In genomic region chr13:73286942-73287341, GRCh38 we compare ENCODE assay signal across 8 cellular contexts.
DNase-seq lines count a peak whose midpoint lies in the region; ATAC-seq, FAIRE-seq and TF ChIP-seq lines count a peak whose summit lies in the region.
"Not testable (repeated sequence)": the region's sequence is repeated elsewhere in the genome, so short reads cannot be mapped to it uniquely, and the experiment has no call there.

No MANE protein-coding gene starts in this region.

- intact Hi-C loops in PC-3 (cut with micrococcal nuclease), result not testable (repeated sequence)

- not testable (repeated sequence) for H4K20me1 ChIP-seq in PC-3 (ENCODE audit: low read length)

- POLR2A ChIA-PET in PC-3 (lab: Charles Lee; ENCODE audit: unreplicated experiment), result not testable (repeated sequence)

- CTCF ChIA-PET in PC-3 (lab: Charles Lee), result not testable (repeated sequence)

- H3K27me3 ChIP-seq in PC-3 (ENCODE audit: low read length); bronchial epithelial cell (ENCODE audit: control insufficient read depth, insufficient read depth, low read length); thymus (ENCODE audit: control insufficient read depth, insufficient read depth): not testable (repeated sequence)

- DNase-seq in NCI-H146 (lab: John Stamatoyannopoulos, UW), result peak; percentile 4
- DNase-seq in NCI-H2196 treated with DMSO at 0.1 percent for 48 hours (lab: John Stamatoyannopoulos, UW; ENCODE audit: unreplicated experiment), result peak; percentile 0
- not testable (repeated sequence) for DNase-seq in PC-3
- DNase-seq in bronchial epithelial cell (ENCODE audit: low read depth), result peak; percentile 90
- peak; percentile 25 for DNase-seq in fibroblast of villous mesenchyme (ENCODE audit: low read depth)
- DNase-seq in mucosa of gallbladder (ENCODE audit: low spot score), result peak; percentile 54

- H3K4me3 ChIP-seq in PC-3 (ENCODE audit: low read length); bronchial epithelial cell (ENCODE audit: low read depth, low read length); fibroblast of villous mesenchyme (ENCODE audit: low read depth, low read length); thymus (ENCODE audit: low read length): not testable (repeated sequence)

- not testable (repeated sequence) for TF ChIP-seq CTCF in C4-2B (conservative IDR thresholded peaks at IDR 0.05); PC-3 (conservative IDR thresholded peaks at IDR 0.05; ENCODE audit: low read depth, low read length); bronchial epithelial cell (IDR thresholded peaks at IDR 0.05; ENCODE audit: insufficient read depth, low read length, severe bottlenecking); fibroblast of villous mesenchyme (IDR thresholded peaks at IDR 0.05; ENCODE audit: insufficient read depth, low read depth, low read length)

- H3K27ac ChIP-seq in C4-2B (peak overlapping the region; percentile 68), thymus (ENCODE audit: low read depth) (peak overlapping the region; percentile 4)
- not testable (repeated sequence) for H3K27ac ChIP-seq in PC-3 (ENCODE audit: low read length)

- not testable (repeated sequence) for H3K4me2 ChIP-seq in PC-3 (ENCODE audit: low read length)

- 0 out of 2 replicates have a peak overlapping the region, but pooled peaks have one; percentile 48 for H2AFZ ChIP-seq in PC-3 (ENCODE audit: low read length)

- H3K9me3 ChIP-seq in PC-3 (ENCODE audit: low read length); thymus (ENCODE audit: control insufficient read depth): not testable (repeated sequence)

- not testable (repeated sequence) for BruUV-seq in PC-3 (replicated peaks; lab: Mats Ljungman, UMichigan)

- not testable (repeated sequence) for H3K4me1 ChIP-seq in PC-3 (ENCODE audit: insufficient read depth, low read length); thymus (ENCODE audit: control insufficient read depth, insufficient read depth, low read length)

- not testable (repeated sequence) for H3K9ac ChIP-seq in PC-3 (ENCODE audit: low read length)

- ATAC-seq in PC-3, result not testable (repeated sequence)

- not testable (repeated sequence) for H3K9me2 ChIP-seq in PC-3 (replicated peaks; ENCODE audit: low read length)

- not testable (repeated sequence) for H3F3A ChIP-seq in PC-3 (ENCODE audit: low read length, unreplicated experiment)

- WGBS in thymus, result 95% methylated on average over 8 of the region's 8 CpGs

- not testable (repeated sequence) for H3K36me3 ChIP-seq in PC-3 (ENCODE audit: low read depth, low read length); bronchial epithelial cell (ENCODE audit: control insufficient read depth, insufficient read depth, low read length); thymus (ENCODE audit: control insufficient read depth, insufficient read depth)

- FAIRE-seq in bronchial epithelial cell (lab: Jason Lieb, UNC), result not testable (repeated sequence)

- not testable (repeated sequence) for H3K79me2 ChIP-seq in PC-3 (ENCODE audit: low read length)
